15 cellular contexts compared by ENCODE assay signal in the genomic region with DNA sequence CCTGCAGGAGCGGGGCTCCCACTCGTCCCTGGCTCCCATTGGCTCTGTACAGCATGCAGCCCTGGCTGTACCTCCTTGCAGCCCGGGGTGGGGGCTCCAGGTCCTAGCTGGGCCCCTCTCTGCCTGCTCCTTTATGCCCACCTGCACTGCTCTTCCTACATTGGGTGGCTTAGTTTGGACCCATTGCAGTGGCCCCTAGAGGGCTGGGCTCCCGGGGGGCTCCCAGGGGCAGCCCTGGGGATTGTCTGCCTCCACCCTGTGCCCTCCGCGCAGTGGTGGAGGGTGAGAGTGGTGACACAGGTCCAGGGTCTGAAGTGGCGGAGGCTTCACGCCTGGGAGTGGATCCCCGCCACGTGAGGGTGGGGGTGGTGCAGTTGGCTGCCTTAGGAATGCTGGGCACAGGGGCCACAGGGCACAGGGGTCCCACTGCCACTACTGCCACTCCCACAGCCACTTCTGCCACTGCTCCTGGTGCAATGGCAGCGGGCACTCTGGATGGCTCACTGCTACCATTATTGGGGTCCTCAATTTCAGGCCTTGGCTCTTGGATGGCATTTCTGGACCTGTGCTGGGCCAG.
DNase-seq lines count a peak whose midpoint lies in the region; ATAC-seq and TF ChIP-seq lines count a peak whose summit lies in the region.
"Had no signal": no experiment of that assay in that cellular context is flagged by ENCODE, and none has a peak within 500 bp of the region (broad histone marks: within the 10 kb centered on the region; RNA-seq: fewer than 3 reads in every experiment).

No MANE protein-coding gene starts in this region.

- H2BK20ac ChIP-seq in IMR-90 (ENCODE audit: low read depth, low read length), result no peak overlapping the region

- no peak overlapping the region for H3K23ac ChIP-seq in IMR-90 (ENCODE audit: low read depth, low read length)
- no peak overlapping the region for H3K23ac ChIP-seq in mesenchymal stem cell (ENCODE audit: low read length in 2 of 2)

- H4K8ac ChIP-seq in IMR-90 (ENCODE audit: low read depth in 2 of 2, low read length in 2 of 2) (no peak overlapping the region), mesenchymal stem cell (ENCODE audit: low read length) (no peak overlapping the region)

- H3K18ac ChIP-seq in IMR-90 (ENCODE audit: low read depth, low read length) (no peak overlapping the region), mesenchymal stem cell (ENCODE audit: low read depth in 1 of 2, low read length in 2 of 2) (no peak overlapping the region)

- no peak overlapping the region for H3K4me3 Mint-ChIP-seq in stimulated activated effector memory CD8-positive, alpha-beta T cell treated with anti-CD3 and anti-CD28 coated beads, Interleukin-12 subunit alpha, Interleukin-12 subunit beta, amount 100 ng/mL, for 72 hours
- H3K4me3 Mint-ChIP-seq in GM23338, result no peak overlapping the region
- H3K4me3 Mint-ChIP-seq: CD4-positive, alpha-beta memory T cell had no signal

- no peak overlapping the region for H2BK120ac ChIP-seq in IMR-90 (ENCODE audit: low read depth, low read length)
- H2BK120ac ChIP-seq in mesenchymal stem cell (ENCODE audit: low read depth, low read length), result no peak overlapping the region

- WGBS in IMR-90 (ENCODE audit: extremely low coverage in 2 of 2, insufficient read length in 1 of 2), 2 experiments, result no CpG with 5 or more reads among the region's 11 CpGs
- WGBS in mesenchymal stem cell, result 81% methylated on average over 10 of the region's 11 CpGs

- H3K27me3 ChIP-seq in IMR-90 (ENCODE audit: control insufficient read depth, insufficient read depth, low read length) (no peaks in the 10 kb centered on the region), mesenchymal stem cell (ENCODE audit: control insufficient read depth in 1 of 2, insufficient read depth in 1 of 2, low read length in 2 of 2) (no peaks in the 10 kb centered on the region), GM23338 (ENCODE audit: insufficient read depth) (no peaks in the 10 kb centered on the region)
- H3K27me3 ChIP-seq: BE2C had no signal

- no peak overlapping the region for H2AK9ac ChIP-seq in IMR-90 (replicated peaks; ENCODE audit: low read depth, low read length, poor library complexity)

- H4K91ac ChIP-seq in IMR-90 (ENCODE audit: insufficient read depth, low read depth, low read length) (no peak overlapping the region), mesenchymal stem cell (ENCODE audit: low read length) (peak overlapping the region; percentile 18)

- H2AK5ac ChIP-seq in IMR-90 (ENCODE audit: low read depth, low read length) (no peak overlapping the region), mesenchymal stem cell (ENCODE audit: low read length, severe bottlenecking) (no peak overlapping the region)

- H3K27ac Mint-ChIP-seq in stimulated activated effector memory CD8-positive, alpha-beta T cell treated with anti-CD3 and anti-CD28 coated beads, Interleukin-12 subunit alpha, Interleukin-12 subunit beta, amount 100 ng/mL, for 72 hours, result no peak overlapping the region
- no peak overlapping the region for H3K27ac Mint-ChIP-seq in GM23338
- H3K27ac Mint-ChIP-seq: CD4-positive, alpha-beta memory T cell had no signal

- no peaks in the 10 kb centered on the region for H3K79me2 ChIP-seq in GM23338 (replicated peaks; ENCODE audit: insufficient read depth)

- TF ChIP-seq RAD21 in IMR-90 (IDR thresholded peaks at IDR 0.05; ENCODE audit: low read length), result no peak

- POLR2A ChIA-PET in IMR-90 (lab: Charles Lee; ENCODE audit: unreplicated experiment) (no interaction called here), RWPE1 (lab: Yijun Ruan, JAX; ENCODE audit: low non-redundant PET) (no interaction called here)

- H4K5ac ChIP-seq in IMR-90 (ENCODE audit: low read depth, low read length), result no peak overlapping the region

- H3K14ac ChIP-seq in IMR-90 (replicated peaks; ENCODE audit: low read depth, low read length), result no peak overlapping the region
- H3K14ac ChIP-seq in mesenchymal stem cell (ENCODE audit: low read length in 2 of 2), result no peak overlapping the region

- H4K20me1 ChIP-seq in IMR-90 (ENCODE audit: insufficient read depth, low read length) (no peaks in the 10 kb centered on the region), GM23338 (replicated peaks; ENCODE audit: insufficient read depth) (no peaks in the 10 kb centered on the region)

- H2BK5ac ChIP-seq in IMR-90 (ENCODE audit: low read depth, low read length, poor library complexity, severe bottlenecking) (no peak overlapping the region), mesenchymal stem cell (ENCODE audit: low read depth, low read length, poor library complexity, severe bottlenecking) (no peak overlapping the region)

- CTCF ChIA-PET in IMR-90 (lab: Yijun Ruan, JAX) (no interaction called here), RWPE1 (lab: Yijun Ruan, JAX) (no interaction called here)

- no peak for ATAC-seq in IMR-90 (ENCODE audit: low read depth)
- peak; percentile 38 for ATAC-seq in stimulated activated effector memory CD8-positive, alpha-beta T cell treated with anti-CD3 and anti-CD28 coated beads, Interleukin-12 subunit alpha, Interleukin-12 subunit beta, amount 100 ng/mL, for 72 hours
- ATAC-seq in GM23338, result no peak
- ATAC-seq: A549 had no signal

- H3K9me3 ChIP-seq in IMR-90 (ENCODE audit: control insufficient read depth, insufficient read depth, low read length), result no peaks in the 10 kb centered on the region
- no peaks in the 10 kb centered on the region for H3K9me3 ChIP-seq in mesenchymal stem cell (ENCODE audit: control insufficient read depth, low read length)
- H3K9me3 ChIP-seq: A549, BE2C had no signal

- no peak overlapping the region for H3K4ac ChIP-seq in IMR-90 (ENCODE audit: low read depth, low read length)
- H3K4ac ChIP-seq in mesenchymal stem cell (ENCODE audit: low read depth in 1 of 2, low read length in 2 of 2), result no peak overlapping the region

- H3K4me2 ChIP-seq in IMR-90 (ENCODE audit: low read depth, low read length) (no peak overlapping the region), mesenchymal stem cell (ENCODE audit: low read length, poor library complexity, severe bottlenecking) (no peak overlapping the region), GM23338 (no peak overlapping the region)
- H3K4me2 ChIP-seq: A549 had no signal

- in situ Hi-C loops in IMR-90 (cut with MboI; ENCODE audit: low sequenced_read_pairs), result no loop called here

- H3K27me3 Mint-ChIP-seq in GM23338 (ENCODE audit: insufficient read depth, low read depth, poor library complexity), result no peaks in the 10 kb centered on the region

- TF ChIP-seq CTCF in IMR-90 (conservative IDR thresholded peaks at IDR 0.05; ENCODE audit: low read depth, low read length) (no peak), RWPE1 (conservative IDR thresholded peaks at IDR 0.05; ENCODE audit: low read depth) (no peak), GM23338 (conservative IDR thresholded peaks at IDR 0.05; ENCODE audit: low read depth in 2 of 2) (no peak)

- BruUV-seq in IMR-90 (replicated peaks; lab: Mats Ljungman, UMichigan), result no TSS peak

- H3K9me3 Mint-ChIP-seq in stimulated activated effector memory CD8-positive, alpha-beta T cell treated with anti-CD3 and anti-CD28 coated beads, Interleukin-12 subunit alpha, Interleukin-12 subunit beta, amount 100 ng/mL, for 72 hours, result no peaks in the 10 kb centered on the region
- H3K9me3 Mint-ChIP-seq in GM23338, result no peaks in the 10 kb centered on the region
- H3K9me3 Mint-ChIP-seq: CD4-positive, alpha-beta memory T cell had no signal

- no peaks in the 10 kb centered on the region; the same call in 1 of the 2 replicates for H3K9me2 ChIP-seq in GM23338 (ENCODE audit: insufficient read depth)

- peak overlapping the region; percentile 56 for H2AFZ ChIP-seq in IMR-90 (replicated peaks; ENCODE audit: low read length, poor library complexity)
- H2AFZ ChIP-seq in mesenchymal stem cell (ENCODE audit: low read depth, low read length), result no peak overlapping the region
- H2AFZ ChIP-seq in GM23338, result no peak overlapping the region

- TF ChIP-seq POLR2A in IMR-90 (IDR thresholded peaks at IDR 0.05; ENCODE audit: low read depth, low read length), result no peak

- H3K56ac ChIP-seq in IMR-90 (ENCODE audit: extremely low read depth, insufficient read depth, low read length), result no peak overlapping the region

- 0 out of 2 replicates have a peak, but pooled peaks cover 3% of the 10 kb centered on the region for H3K9me1 ChIP-seq in IMR-90 (ENCODE audit: insufficient read depth, low read length)

- no peak for DNase-seq in IMR-90
- DNase-seq in RWPE1 (ENCODE audit: low spot score), result no peak
- no peak for DNase-seq in mesenchymal stem cell
- no peak for DNase-seq in stimulated activated effector memory CD8-positive, alpha-beta T cell treated with anti-CD3 and anti-CD28 coated beads, Interleukin-12 subunit alpha, Interleukin-12 subunit beta, amount 100 ng/mL, for 72 hours (ENCODE audit: low spot score in 2 of 2)
- DNase-seq in central memory CD4-positive, alpha-beta T cell, result no peak
- DNase-seq in DMS79 (lab: John Stamatoyannopoulos, UW), result no peak
- no peak for DNase-seq in GM23338 (ENCODE audit: low spot score)
- DNase-seq in NCI-H1436 (lab: John Stamatoyannopoulos, UW), result no peak
- DNase-seq: BE2C; CD4-positive, alpha-beta memory T cell; DMS79 treated with DMSO at 0.1 percent for 48 hours; EL; H7 had no signal

- H3K4me3 ChIP-seq in IMR-90 (ENCODE audit: insufficient read depth, low read depth, low read length) (no peak overlapping the region), mesenchymal stem cell (ENCODE audit: insufficient read depth in 1 of 2, low read depth in 1 of 2, low read length in 2 of 2) (no peak overlapping the region), GM23338 (no peak overlapping the region)
- H3K4me3 ChIP-seq: A549 had no signal

- intact Hi-C loops in IMR-90 (cut with micrococcal nuclease), result no loop called here

- H3K9ac ChIP-seq in IMR-90 (ENCODE audit: low read depth, low read length) (no peak overlapping the region), mesenchymal stem cell (ENCODE audit: low read length) (no peak overlapping the region)

- no peaks in the 10 kb centered on the region for H3K36me3 Mint-ChIP-seq in stimulated activated effector memory CD8-positive, alpha-beta T cell treated with anti-CD3 and anti-CD28 coated beads, Interleukin-12 subunit alpha, Interleukin-12 subunit beta, amount 100 ng/mL, for 72 hours
- H3K36me3 Mint-ChIP-seq in GM23338 (ENCODE audit: low read depth), result peaks cover 2% of the 10 kb centered on the region; the same call in 1 of the 3 replicates
- H3K36me3 Mint-ChIP-seq: CD4-positive, alpha-beta memory T cell had no signal

- no peaks in the 10 kb centered on the region for H3K36me3 ChIP-seq in IMR-90 (ENCODE audit: control insufficient read depth, insufficient read depth, low read length)
- no peaks in the 10 kb centered on the region for H3K36me3 ChIP-seq in mesenchymal stem cell (ENCODE audit: control insufficient read depth in 1 of 2, insufficient read depth in 2 of 2, low read depth in 1 of 2, low read length in 2 of 2)
- H3K36me3 ChIP-seq in GM23338 (ENCODE audit: insufficient read depth), result no peaks in the 10 kb centered on the region
- H3K36me3 ChIP-seq: BE2C had no signal

- H3K4me1 ChIP-seq in IMR-90 (ENCODE audit: control insufficient read depth, insufficient read depth, low read length), result no peaks in the 10 kb centered on the region
- peaks cover 2% of the 10 kb centered on the region for H3K4me1 ChIP-seq in mesenchymal stem cell (ENCODE audit: control insufficient read depth, insufficient read depth, low read depth, low read length)
- no peaks in the 10 kb centered on the region for H3K4me1 ChIP-seq in GM23338 (ENCODE audit: insufficient read depth)
- H3K4me1 ChIP-seq: A549, BE2C had no signal

- dilution Hi-C loops in IMR-90 (cut with HindIII; ENCODE audit: low sequenced_read_pairs, unreplicated experiment), result no loop called here

- no peaks in the 10 kb centered on the region for H3K4me1 Mint-ChIP-seq in stimulated activated effector memory CD8-positive, alpha-beta T cell treated with anti-CD3 and anti-CD28 coated beads, Interleukin-12 subunit alpha, Interleukin-12 subunit beta, amount 100 ng/mL, for 72 hours
- H3K4me1 Mint-ChIP-seq in GM23338, result no peaks in the 10 kb centered on the region; the same call in 2 of the 3 replicates
- H3K4me1 Mint-ChIP-seq: CD4-positive, alpha-beta memory T cell had no signal

- H2BK15ac ChIP-seq in IMR-90 (ENCODE audit: low read depth, low read length), result no peak overlapping the region
- H2BK15ac ChIP-seq in mesenchymal stem cell (ENCODE audit: low read depth, poor library complexity, severe bottlenecking), result no peak overlapping the region

- H3K27ac ChIP-seq in IMR-90 (ENCODE audit: insufficient read depth, low read length) (no peak overlapping the region), RWPE1 (peak overlapping the region; percentile 73), mesenchymal stem cell (ENCODE audit: low read length, poor library complexity, severe bottlenecking) (no peak overlapping the region), GM23338 (ENCODE audit: low read depth) (no peak overlapping the region)
- H3K27ac ChIP-seq: C4-2B had no signal

- H3K79me1 ChIP-seq in IMR-90 (ENCODE audit: low read depth in 1 of 2, low read length in 2 of 2) (no peaks in the 10 kb centered on the region), mesenchymal stem cell (replicated peaks; ENCODE audit: low read length, poor library complexity, severe bottlenecking) (no peaks in the 10 kb centered on the region)

- no peaks in the 10 kb centered on the region for H3F3A ChIP-seq in GM23338 (replicated peaks; ENCODE audit: low read depth)

- no peak overlapping the region for H2BK12ac ChIP-seq in mesenchymal stem cell (ENCODE audit: low read length in 2 of 2)
